Comparison of ENCODE assay signal across 26 cellular contexts in genomic region chr5:67363195-67363594, GRCh38.
"Had no signal": no experiment of that assay in that cellular context is flagged by ENCODE, and none has a peak within 500 bp of the region (broad histone marks: within the 10 kb centered on the region; RNA-seq: fewer than 3 reads in every experiment).

No MANE protein-coding gene starts in this region.

- H3K9me3 Mint-ChIP-seq: memory B cell; natural killer cell; neural progenitor cell; stimulated activated memory B cell treated with anti-CD40 and anti-IgM and Interleukin-4, amounts not matched to agents 10 μg/mL and 1 μg/mL and 100 μg/mL, for 72 hours had no signal

- H3K9me3 ChIP-seq: esophagus muscularis mucosa, gastroesophageal sphincter, lower lobe of right lung, psoas muscle, spleen had no signal

- H3K4me1 ChIP-seq: lower lobe of right lung, neural progenitor cell, psoas muscle had no signal

- H3K36me3 Mint-ChIP-seq: memory B cell; mesothelial cell of epicardium; natural killer cell; neural progenitor cell; stimulated activated memory B cell treated with anti-CD40 and anti-IgM and Interleukin-4, amounts not matched to agents 10 μg/mL and 1 μg/mL and 100 μg/mL, for 72 hours had no signal

- H3K4me2 ChIP-seq: neural progenitor cell had no signal

- H3K27ac Mint-ChIP-seq: memory B cell; mesothelial cell of epicardium; natural killer cell; neural progenitor cell; stimulated activated memory B cell treated with anti-CD40 and anti-IgM and Interleukin-4, amounts not matched to agents 10 μg/mL and 1 μg/mL and 100 μg/mL, for 72 hours had no signal

- H2AFZ ChIP-seq: neural progenitor cell had no signal

- H3K9ac ChIP-seq: neural progenitor cell had no signal

- DNase-seq: dorsolateral prefrontal cortex; effector CD8-positive, alpha-beta T cell; foreskin fibroblast; glutamatergic neuron; islet precursor cell; lower lobe of right lung; natural killer cell; nucleus accumbens; psoas muscle; retina; spleen; stimulated activated CD4-positive, alpha-beta T cell treated with anti-CD3 and anti-CD28 coated beads, Interleukin-15, amount 100 ng/mL, for 24 hours; stimulated activated CD4-positive, alpha-beta T cell treated with anti-CD3 and anti-CD28 coated beads, Interleukin-1b, Interleukin-23, amount 100 ng/mL, for 48 hours; stimulated activated CD4-positive, alpha-beta T cell treated with anti-CD3 and anti-CD28 coated beads, Interleukin-4, amount 100 ng/mL, for 24 hours; trophoblast cell had no signal

- H3K27ac ChIP-seq: coronary artery, epithelial cell of prostate, lower lobe of right lung, neural progenitor cell, psoas muscle, spleen had no signal

- H3K27me3 ChIP-seq: dorsolateral prefrontal cortex, esophagus muscularis mucosa, gastroesophageal sphincter, neural progenitor cell, spleen had no signal

- H3K27me3 Mint-ChIP-seq: stimulated activated memory B cell treated with anti-CD40 and anti-IgM and Interleukin-4, amounts not matched to agents 10 μg/mL and 1 μg/mL and 100 μg/mL, for 72 hours had no signal

- H3K4me3 Mint-ChIP-seq: memory B cell; mesothelial cell of epicardium; natural killer cell; neural progenitor cell; stimulated activated memory B cell treated with anti-CD40 and anti-IgM and Interleukin-4, amounts not matched to agents 10 μg/mL and 1 μg/mL and 100 μg/mL, for 72 hours had no signal

- FAIRE-seq: endometrium had no signal

- H3K36me3 ChIP-seq: esophagus muscularis mucosa, gastroesophageal sphincter, lower lobe of right lung, neural progenitor cell, spleen had no signal

- H3K4me3 ChIP-seq: coronary artery, dorsolateral prefrontal cortex, esophagus muscularis mucosa, gastroesophageal sphincter, lower lobe of right lung, neural progenitor cell, psoas muscle, spleen had no signal

- ATAC-seq: gastroesophageal sphincter; left lobe of liver; lower lobe of right lung; natural killer cell; psoas muscle; sciatic nerve; stimulated activated memory B cell treated with anti-CD40 and anti-IgM and Interleukin-4, amounts not matched to agents 10 μg/mL and 1 μg/mL and 100 μg/mL, for 72 hours had no signal
